In genomic region chr5:61397937-61398336, GRCh38 we compare ENCODE assay signal across 21 cellular contexts.
"Had no signal": no experiment of that assay in that cellular context is flagged by ENCODE, and none has a peak within 500 bp of the region (broad histone marks: within the 10 kb centered on the region; RNA-seq: fewer than 3 reads in every experiment).

No MANE protein-coding gene starts in this region.

- DNase-seq: activated CD4-positive, alpha-beta memory T cell treated with anti-CD3 and anti-CD28 coated beads, Interleukin-2, amount 10 ng/mL, durations not matched to agents 7 days and 5 days; activated CD4-positive, alpha-beta T cell treated with anti-CD3 and anti-CD28 coated beads for 36 hours; activated CD4-positive, alpha-beta T cell treated with anti-CD3 and anti-CD28 coated beads, Interleukin-2, amount 50 U/mL, for 1 hour; activated gamma-delta T cell; activated naive CD4-positive, alpha-beta T cell treated with anti-CD3 and anti-CD28 coated beads for 36 hours; activated T-cell treated with anti-CD3 and anti-CD28 coated beads for 4 hours; activated T-cell treated with anti-CD3 and anti-CD28 coated beads, Interleukin-2, amount 50 U/mL, for 48 hours; amygdala; Karpas-422; MM.1S; NCI-H1105 treated with DMSO at 0.1 percent for 48 hours; NCI-H1436 treated with DMSO at 0.1 percent for 48 hours; NCI-H187 treated with DMSO at 0.1 percent for 48 hours; NCI-H524 treated with DMSO at 0.1 percent for 48 hours; NCI-H774; RPMI8226; T-cell had no signal

- H3K4me3 ChIP-seq: SK-N-MC had no signal

- H3K27ac ChIP-seq: SK-N-MC, VCaP had no signal

- ATAC-seq: activated CD4-positive, alpha-beta T cell treated with anti-CD3 and anti-CD28 coated beads for 36 hours; activated T-helper 17 cell treated with anti-CD3 and anti-CD28 coated beads, Interleukin-2, amount 50 U/mL, for 72 hours; Right ventricle myocardium inferior; T-cell had no signal
